In the genomic region with DNA sequence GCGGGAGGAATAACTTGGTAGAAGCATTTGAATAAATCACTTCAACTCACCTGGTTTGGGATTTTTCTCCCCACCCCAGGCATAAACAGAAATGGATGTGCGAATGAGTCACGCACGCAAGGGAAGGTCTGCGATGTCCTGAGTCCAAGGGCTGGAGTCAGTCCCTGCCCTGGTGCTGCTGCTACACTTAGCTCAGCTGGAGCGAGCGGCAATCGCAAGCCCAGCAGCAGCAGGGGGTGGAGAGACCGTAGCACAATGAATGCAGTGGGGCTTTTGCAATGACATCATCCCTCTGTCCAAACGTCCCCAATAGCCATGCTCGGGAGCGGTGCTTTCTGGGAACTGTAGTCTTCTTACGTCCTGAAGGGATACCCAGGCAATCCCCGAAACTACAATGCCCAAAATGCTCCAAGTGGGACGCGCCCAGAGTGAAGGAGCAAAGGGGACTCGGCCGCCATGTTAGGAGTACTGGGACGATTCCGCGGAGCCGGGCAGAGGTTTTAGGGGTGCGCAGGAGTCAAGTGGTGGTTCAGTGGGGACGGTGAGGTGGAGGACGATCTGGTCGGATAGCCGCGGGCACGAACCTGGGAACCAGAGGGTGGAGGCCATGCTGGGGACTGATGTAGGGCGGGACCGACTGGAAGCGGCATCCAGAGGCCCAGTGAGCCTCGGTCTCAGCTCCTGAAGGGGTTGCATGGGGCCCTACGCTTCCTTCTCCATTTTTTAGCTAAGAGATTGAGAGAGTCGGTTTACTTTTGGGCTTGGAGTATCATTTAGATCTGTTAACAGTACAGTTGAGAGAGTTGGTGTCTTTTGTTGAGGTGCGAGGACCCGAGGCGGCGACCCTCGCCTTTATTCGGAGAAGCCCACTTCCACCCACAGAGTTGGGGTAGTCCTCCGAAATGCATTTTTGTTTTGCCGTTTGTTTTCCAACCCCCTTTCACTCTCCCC, we compare ENCODE assay signal across 8 cellular contexts. TPM values are rescaled to one million over a fixed set of nuclear protein-coding genes. Genes with fewer than 3 reads are reported as not detected.
DNase-seq lines count a peak whose midpoint lies in the region; ATAC-seq and TF ChIP-seq lines count a peak whose summit lies in the region.

A gene with protein sequence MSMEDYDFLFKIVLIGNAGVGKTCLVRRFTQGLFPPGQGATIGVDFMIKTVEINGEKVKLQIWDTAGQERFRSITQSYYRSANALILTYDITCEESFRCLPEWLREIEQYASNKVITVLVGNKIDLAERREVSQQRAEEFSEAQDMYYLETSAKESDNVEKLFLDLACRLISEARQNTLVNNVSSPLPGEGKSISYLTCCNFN (minus strand): TSS at position 257 of the 951 bp plus-strand sequence. CDS start 74,581 bp downstream, outside the sequence.

- WGBS in prostate gland = under 1% methylated on average over 43 of the region's 43 CpGs
- WGBS in urinary bladder = under 1% methylated on average over 43 of the region's 43 CpGs

- H3K9me3 ChIP-seq in prostate gland = no peaks in the 10 kb centered on the region

- POLR2A ChIA-PET in T-cell (lab: Charles Lee) = interaction anchor here in 1 of 2 donors (0.6 to 1.8 kb wide), 6 partner anchors 9 to 172 kb away, joined by 3 to 22 read pairs (median 6); a partner anchor contains a TSS

- peaks cover 17% of the 10 kb centered on the region for H3K36me3 Mint-ChIP-seq in T-cell

- TF ChIP-seq CTCF in GM13977 (IDR thresholded peaks at IDR 0.05; ENCODE audit: extremely low read depth, insufficient read depth, missing control alignments) = no peak
- peak in 2 of 4 experiments; percentile 5 to 18 for TF ChIP-seq CTCF in prostate gland (IDR thresholded peaks at IDR 0.05)

- CTCF ChIA-PET in T-cell (lab: Charles Lee) = interaction anchor here in 1 of 2 donors (0.6 to 1.4 kb wide), 8 partner anchors 11 to 116 kb away, joined by 3 to 11 read pairs (median 4); a partner anchor contains a TSS

- in situ Hi-C loops in GM13977 (cut with MboI; ENCODE audit: low pct_unique_long_range_greater_than_20kb, low sequenced_read_pairs, unreplicated experiment) = loop anchor here (10.0 kb wide), 1 partner anchor 167 kb away; a partner anchor contains a TSS

- H3K36me3 ChIP-seq in prostate gland (no peaks in the 10 kb centered on the region), urinary bladder (ENCODE audit: insufficient read depth) (no peaks in the 10 kb centered on the region)

- H3K27me3 ChIP-seq in prostate gland (replicated peaks; ENCODE audit: insufficient read depth) = no peaks in the 10 kb centered on the region

- TF ChIP-seq POLR2A in prostate gland (IDR thresholded peaks at IDR 0.05) = peak; percentile 92

- ATAC-seq in HG02870 (IDR thresholded peaks at IDR 0.05; ENCODE audit: unreplicated experiment) (peak; percentile 95), T-cell (replicated peaks in 1 of 4) (peak; percentile 93 to 96 (median 94)), left ventricle myocardium superior (peak; percentile 97)

- intact Hi-C loops in left ventricle myocardium superior (cut with micrococcal nuclease) = loop anchor here (10.0 kb wide), 1 partner anchor 57 kb away; no protein-coding TSS in a partner anchor
- intact Hi-C loops in prostate gland (cut with DNase I) = loop anchor here (2.0 to 10.0 kb wide), 4 partner anchors 55 to 170 kb away; a partner anchor contains a TSS

- peak; percentile 90 for DNase-seq in GM13977 (ENCODE audit: low spot score)
- DNase-seq in NCI-H146 (lab: John Stamatoyannopoulos, UW) = peak; percentile 99
- DNase-seq in T-cell = peak; percentile 83 to 99 (median 95)
- DNase-seq in amygdala (lab: John Stamatoyannopoulos, UW) = peak; percentile 50 to 100 (median 98)
- DNase-seq in left ventricle myocardium superior = peak; percentile 94
- peak; percentile 99 for DNase-seq in prostate gland (ENCODE audit: low spot score)

- H3K27ac ChIP-seq in prostate gland = peak within 1 kb of the TSS; percentile 94 to 95
- peak within 1 kb of the TSS; percentile 96 for H3K27ac ChIP-seq in urinary bladder (ENCODE audit: low read depth)

- no peak within 1 kb of the TSS for H3K27ac Mint-ChIP-seq in T-cell

- no peaks in the 10 kb centered on the region for H3K27me3 Mint-ChIP-seq in T-cell

- H3K4me1 Mint-ChIP-seq in T-cell = peaks cover 12 to 39% (median 38%) of the 10 kb centered on the region in 3 donors

- H3K4me3 Mint-ChIP-seq in T-cell = no peak within 1 kb of the TSS

- H3K4me3 ChIP-seq in prostate gland (peak within 1 kb of the TSS; percentile 84 to 90), urinary bladder (ENCODE audit: low read depth, low read length) (peak within 1 kb of the TSS; percentile 75)

- H3K4me1 ChIP-seq in prostate gland (replicated peaks) = peaks cover 3% of the 10 kb centered on the region
- no peaks in the 10 kb centered on the region for H3K4me1 ChIP-seq in urinary bladder (ENCODE audit: insufficient read depth)

- H3K9me3 Mint-ChIP-seq in T-cell = no peaks in the 10 kb centered on the region

RNA-seq across cellular contexts. Expression of the gene that starts here (rescaled TPM):
- total RNA-seq in T-cell (10 to 100 TPM; 18.6 to 44.5 (median 20.1) TPM), left ventricle myocardium superior (31.3 TPM), prostate gland (10 to 100 TPM; 13.3 to 15.9 TPM), urinary bladder (34.2 TPM)
- 12.0 TPM for polyA plus RNA-seq in urinary bladder

Comparison
In these comparisons a context has a peak if more than half of its experiments do, and no peak if none do; other contexts are left out.
1. Peak in every context shown above with its lines: DNase-seq, ATAC-seq, H3K4me3 ChIP-seq and H3K27ac ChIP-seq.